19 cellular contexts compared by ENCODE assay signal in genomic region chr11:1478011-1478410, GRCh38. TPM values are rescaled to one million over a fixed set of nuclear protein-coding genes. Genes with fewer than 3 reads are reported as not detected.
DNase-seq lines count a peak whose midpoint lies in the region; ATAC-seq and TF ChIP-seq lines count a peak whose summit lies in the region.
"Had no signal": no experiment of that assay in that cellular context is flagged by ENCODE, and none has a peak within 500 bp of the region (broad histone marks: within the 10 kb centered on the region; RNA-seq: fewer than 3 reads in every experiment).

No MANE protein-coding gene starts in this region.

- TF ChIP-seq CTCF in CD14-positive monocyte (IDR thresholded peaks at IDR 0.05) (no peak), esophagus muscularis mucosa (IDR thresholded peaks at IDR 0.05) (no peak), lower lobe of right lung (IDR thresholded peaks at IDR 0.05) (no peak), spleen (IDR thresholded peaks at IDR 0.05 in 8 of 11, conservative IDR thresholded peaks at IDR 0.05 in 3 of 11) (no peak), progenitor cell of endocrine pancreas (IDR thresholded peaks at IDR 0.05; ENCODE audit: unreplicated experiment) (no peak)

- H3K27ac ChIP-seq in esophagus muscularis mucosa (replicated peaks in 1 of 4), result peak overlapping the region; percentile 89 to 96 (median 92)
- no peak overlapping the region for H3K27ac ChIP-seq in lower lobe of right lung
- no peak overlapping the region for H3K27ac ChIP-seq in spleen
- H3K27ac ChIP-seq: KMS-11 had no signal

- peaks cover 72 to 80% of the 10 kb centered on the region in 2 donors for H3K36me3 Mint-ChIP-seq in CD14-positive monocyte
- H3K36me3 Mint-ChIP-seq in progenitor cell of endocrine pancreas (ENCODE audit: insufficient read depth), result peaks cover 18% of the 10 kb centered on the region

- H3K27me3 Mint-ChIP-seq in CD14-positive monocyte (ENCODE audit: low read depth in 3 of 3) (no peaks in the 10 kb centered on the region), progenitor cell of endocrine pancreas (no peaks in the 10 kb centered on the region)
- H3K27me3 Mint-ChIP-seq: CD4-positive, alpha-beta T cell had no signal

- no peak overlapping the region for H3K4me3 ChIP-seq in esophagus muscularis mucosa
- H3K4me3 ChIP-seq in lower lobe of right lung, result no peak overlapping the region
- no peak overlapping the region for H3K4me3 ChIP-seq in spleen
- H3K4me3 ChIP-seq: GM12878 had no signal

- intact Hi-C loops in CD14-positive monocyte (cut with micrococcal nuclease), result no loop called here
- intact Hi-C loops in esophagus muscularis mucosa (cut with DNase I), result no loop called here
- intact Hi-C loops in lower lobe of right lung (cut with DNase I), result no loop called here
- intact Hi-C loops in spleen (cut with DNase I; ENCODE audit: low total_unique reads), result no loop called here

- H3K9me3 ChIP-seq in esophagus muscularis mucosa (no peaks in the 10 kb centered on the region), lower lobe of right lung (no peaks in the 10 kb centered on the region), spleen (no peaks in the 10 kb centered on the region)
- H3K9me3 ChIP-seq: Caco-2 had no signal

- H3K36me3 ChIP-seq in esophagus muscularis mucosa, result peaks cover 29 to 80% (median 77%) of the 10 kb centered on the region in 4 donors
- H3K36me3 ChIP-seq in lower lobe of right lung, result peaks cover 90% of the 10 kb centered on the region
- H3K36me3 ChIP-seq in spleen, result peaks cover 0 to 99% (median 75%) of the 10 kb centered on the region in 6 donors

- ATAC-seq in lower lobe of right lung, result no peak
- ATAC-seq: GM12878, HCT116 had no signal

- H3K27me3 ChIP-seq in esophagus muscularis mucosa (no peaks in the 10 kb centered on the region), lower lobe of right lung (ENCODE audit: low read depth) (no peaks in the 10 kb centered on the region), spleen (replicated peaks in 1 of 7) (no peaks in the 10 kb centered on the region)

- TF ChIP-seq EP300 in esophagus muscularis mucosa (IDR thresholded peaks at IDR 0.05), result no peak

- H3K4me3 Mint-ChIP-seq in CD14-positive monocyte (no peak overlapping the region), progenitor cell of endocrine pancreas (ENCODE audit: low read depth) (no peak overlapping the region)
- H3K4me3 Mint-ChIP-seq: CD4-positive, alpha-beta T cell had no signal

- WGBS in esophagus muscularis mucosa, result 76% methylated on average over 13 of the region's 13 CpGs
- WGBS in spleen, 5 donors, result 88 to 95% (median 91%) methylated on average over 7 to 13 of the region's 13 CpGs

- TF ChIP-seq POLR2A in esophagus muscularis mucosa (IDR thresholded peaks at IDR 0.05; ENCODE audit: low read depth) (no peak), spleen (IDR thresholded peaks at IDR 0.05) (no peak)

- H3K4me1 Mint-ChIP-seq in CD14-positive monocyte (peaks cover 12% of the 10 kb centered on the region), progenitor cell of endocrine pancreas (ENCODE audit: low read depth) (no peaks in the 10 kb centered on the region)

- no peak overlapping the region for H3K27ac Mint-ChIP-seq in CD14-positive monocyte
- no peak overlapping the region for H3K27ac Mint-ChIP-seq in progenitor cell of endocrine pancreas
- H3K27ac Mint-ChIP-seq: CD4-positive, alpha-beta T cell had no signal

- peaks cover 41 to 59% (median 54%) of the 10 kb centered on the region in 4 donors for H3K4me1 ChIP-seq in esophagus muscularis mucosa
- peaks cover 14% of the 10 kb centered on the region for H3K4me1 ChIP-seq in lower lobe of right lung
- peaks cover 3 to 45% (median 14%) of the 10 kb centered on the region in 6 donors for H3K4me1 ChIP-seq in spleen
- H3K4me1 ChIP-seq: Caco-2 had no signal

- peak; percentile 40 for DNase-seq in CD14-positive monocyte (ENCODE audit: low spot score)
- DNase-seq in esophagus muscularis mucosa (ENCODE audit: extremely low spot score), result no peak
- DNase-seq in lower lobe of right lung, result peak; percentile 31
- DNase-seq in spleen, result peak; percentile 34
- no peak for DNase-seq in activated CD4-positive, alpha-beta T cell treated with anti-CD3 and anti-CD28 coated beads, Interleukin-2, amount 50 U/mL, for 4 hours
- no peak for DNase-seq in NCI-H1105 treated with DMSO at 0.1 percent for 48 hours (lab: John Stamatoyannopoulos, UW)
- DNase-seq in progenitor cell of endocrine pancreas (ENCODE audit: low spot score, unreplicated experiment), result no peak
- DNase-seq: Caco-2; CD4-positive, alpha-beta T cell; DMS 273 treated with DMSO at 0.1 percent for 48 hours; DND-41; IMR-90; NCI-H1105; NCI-H2081 treated with DMSO at 0.1 percent for 48 hours; NCI-H2171 treated with DMSO at 0.1 percent for 48 hours; NCI-H524 treated with DMSO at 0.1 percent for 48 hours had no signal

- H3K9me3 Mint-ChIP-seq in CD14-positive monocyte (no peaks in the 10 kb centered on the region), progenitor cell of endocrine pancreas (ENCODE audit: low read depth) (no peaks in the 10 kb centered on the region)
- H3K9me3 Mint-ChIP-seq: CD4-positive, alpha-beta T cell had no signal

RNA-seq across cellular contexts. Expression of gene MOB2, which starts 8.6 kb away (rescaled TPM):
- polyA plus RNA-seq in CD14-positive monocyte (10 to 100 TPM; 22.1 to 22.5 TPM), spleen (10 to 100 TPM; 30.5 to 51.5 (median 32.6) TPM)
- total RNA-seq in esophagus muscularis mucosa (100 to 1,000 TPM in 2 of 4 donors, 10 to 100 TPM in 2; 66.6 to 115 (median 89.5) TPM), lower lobe of right lung (50.4 TPM), spleen (10 to 100 TPM; 28.1 to 49.8 (median 42.3) TPM), progenitor cell of endocrine pancreas (30.4 and 33.3 TPM in 2 replicates)

Comparison
In these comparisons a context has a peak if more than half of its experiments do, and no peak if none do; other contexts are left out.
1. DNase-seq: peak in CD14-positive monocyte (single experiment), lower lobe of right lung (single experiment) and spleen (single experiment); none in esophagus muscularis mucosa (single experiment), activated CD4-positive, alpha-beta T cell treated with anti-CD3 and anti-CD28 coated beads, Interleukin-2, amount 50 U/mL, for 4 hours (0 of 2), NCI-H1105 treated with DMSO at 0.1 percent for 48 hours (single experiment) and progenitor cell of endocrine pancreas (single experiment).
2. H3K27ac ChIP-seq: peak in esophagus muscularis mucosa (4 of 4); none in lower lobe of right lung (single experiment) and spleen (0 of 8).